ENCODE assay signal across 22 cellular contexts in genomic region chr11:1650918-1651262, GRCh38. TPM values are rescaled to one million over a fixed set of nuclear protein-coding genes. Genes with fewer than 3 reads are reported as not detected.
"Had no signal": no experiment of that assay in that cellular context is flagged by ENCODE, and none has a peak within 500 bp of the region (broad histone marks: within the 10 kb centered on the region; RNA-seq: fewer than 3 reads in every experiment).

No MANE protein-coding gene starts in this region.

- FAIRE-seq: TTC549 had no signal

- H3K27me3 ChIP-seq: Peyer's patch had no signal

- H3K36me3 ChIP-seq: breast epithelium, Peyer's patch had no signal

- H3K4me3 Mint-ChIP-seq: activated B cell treated with CpG ODN at 0.5 μM for 24 hours; activated CD4-positive, alpha-beta memory T cell treated with anti-CD3 and anti-CD28 coated beads for 36 hours; activated CD4-positive, alpha-beta T cell treated with anti-CD3 and anti-CD28 coated beads, Interleukin-2, amount 10 ng/mL, durations not matched to agents 7 days and 5 days; activated naive CD4-positive, alpha-beta T cell treated with anti-CD3 and anti-CD28 coated beads, Interleukin-2, amount 50 U/mL, for 24 hours; activated T-cell treated with anti-CD3 and anti-CD28 coated beads, Interleukin-2, amount 50 U/mL, for 4 hours; T-helper 17 cell had no signal

- H3K36me3 Mint-ChIP-seq: activated CD4-positive, alpha-beta memory T cell treated with anti-CD3 and anti-CD28 coated beads for 36 hours; activated naive CD4-positive, alpha-beta T cell treated with anti-CD3 and anti-CD28 coated beads, Interleukin-2, amount 50 U/mL, for 24 hours had no signal

- H3K27ac Mint-ChIP-seq: activated B cell treated with CpG ODN at 0.5 μM for 24 hours; activated CD4-positive, alpha-beta memory T cell treated with anti-CD3 and anti-CD28 coated beads for 36 hours; activated CD4-positive, alpha-beta T cell treated with anti-CD3 and anti-CD28 coated beads, Interleukin-2, amount 10 ng/mL, durations not matched to agents 7 days and 5 days; activated naive CD4-positive, alpha-beta T cell treated with anti-CD3 and anti-CD28 coated beads, Interleukin-2, amount 50 U/mL, for 24 hours; T-helper 17 cell had no signal

- DNase-seq: activated B cell treated with CpG ODN at 0.5 μM for 24 hours; activated CD4-positive, alpha-beta memory T cell treated with anti-CD3 and anti-CD28 coated beads for 36 hours; activated CD4-positive, alpha-beta T cell treated with anti-CD3 and anti-CD28 coated beads for 1 hour; activated CD4-positive, alpha-beta T cell treated with anti-CD3 and anti-CD28 coated beads, Interleukin-2, amount 10 ng/mL, durations not matched to agents 7 days and 5 days; activated CD8-positive, alpha-beta memory T cell treated with anti-CD3 and anti-CD28 coated beads for 24 hours; activated gamma-delta T cell treated with Interleukin-2 at 50 U/mL for 16 hours; activated T-cell treated with anti-CD3 and anti-CD28 coated beads, Interleukin-2, amount 50 U/mL, for 4 hours; caudate nucleus; NCI-H1105 treated with DMSO at 0.1 percent for 48 hours; NCI-H1436 treated with DMSO at 0.1 percent for 48 hours; NCI-H187; NCI-H2171; NCI-H446; SIG-M5; T-helper 17 cell; T1000 had no signal

- H3K9me3 Mint-ChIP-seq: activated B cell treated with CpG ODN at 0.5 μM for 24 hours; activated CD4-positive, alpha-beta memory T cell treated with anti-CD3 and anti-CD28 coated beads for 36 hours; activated CD4-positive, alpha-beta T cell treated with anti-CD3 and anti-CD28 coated beads, Interleukin-2, amount 10 ng/mL, durations not matched to agents 7 days and 5 days; activated naive CD4-positive, alpha-beta T cell treated with anti-CD3 and anti-CD28 coated beads, Interleukin-2, amount 50 U/mL, for 24 hours; activated T-cell treated with anti-CD3 and anti-CD28 coated beads, Interleukin-2, amount 50 U/mL, for 4 hours had no signal

- H3K4me3 ChIP-seq: breast epithelium, Peyer's patch had no signal

- ATAC-seq: activated T-cell treated with anti-CD3 and anti-CD28 coated beads, Interleukin-2, amount 50 U/mL, for 4 hours; T-helper 17 cell had no signal

- H3K9me3 ChIP-seq: breast epithelium, Peyer's patch had no signal

- H3K4me1 ChIP-seq: breast epithelium had no signal

- H3K4me1 Mint-ChIP-seq: activated B cell treated with CpG ODN at 0.5 μM for 24 hours; activated CD4-positive, alpha-beta T cell treated with anti-CD3 and anti-CD28 coated beads, Interleukin-2, amount 10 ng/mL, durations not matched to agents 7 days and 5 days; activated naive CD4-positive, alpha-beta T cell treated with anti-CD3 and anti-CD28 coated beads, Interleukin-2, amount 50 U/mL, for 24 hours had no signal

- H3K27ac ChIP-seq: breast epithelium, Peyer's patch had no signal

RNA-seq across cellular contexts. Expression of gene KRTAP5-5, which starts 21.3 kb away (rescaled TPM):
- total RNA-seq: activated B cell treated with CpG ODN at 0.5 μM for 24 hours; activated CD4-positive, alpha-beta memory T cell treated with anti-CD3 and anti-CD28 coated beads for 36 hours; activated CD4-positive, alpha-beta T cell treated with anti-CD3 and anti-CD28 coated beads, Interleukin-2, amount 10 ng/mL, durations not matched to agents 7 days and 5 days; activated T-cell treated with anti-CD3 and anti-CD28 coated beads, Interleukin-2, amount 50 U/mL, for 4 hours; aorta; breast epithelium; chondrocyte; Peyer's patch; T-helper 17 cell had no signal
- polyA plus RNA-seq: aorta had no signal

RNA-seq across cellular contexts. Expression of gene KRTAP5-4, which starts 29.0 kb away (rescaled TPM):
- total RNA-seq: activated B cell treated with CpG ODN at 0.5 μM for 24 hours; activated CD4-positive, alpha-beta memory T cell treated with anti-CD3 and anti-CD28 coated beads for 36 hours; activated CD4-positive, alpha-beta T cell treated with anti-CD3 and anti-CD28 coated beads, Interleukin-2, amount 10 ng/mL, durations not matched to agents 7 days and 5 days; activated T-cell treated with anti-CD3 and anti-CD28 coated beads, Interleukin-2, amount 50 U/mL, for 4 hours; aorta; breast epithelium; chondrocyte; Peyer's patch; T-helper 17 cell had no signal
- polyA plus RNA-seq: aorta had no signal

RNA-seq across cellular contexts. Expression of gene KRTAP5-3, which starts 42.6 kb away (rescaled TPM):
- total RNA-seq: activated B cell treated with CpG ODN at 0.5 μM for 24 hours; activated CD4-positive, alpha-beta memory T cell treated with anti-CD3 and anti-CD28 coated beads for 36 hours; activated CD4-positive, alpha-beta T cell treated with anti-CD3 and anti-CD28 coated beads, Interleukin-2, amount 10 ng/mL, durations not matched to agents 7 days and 5 days; activated T-cell treated with anti-CD3 and anti-CD28 coated beads, Interleukin-2, amount 50 U/mL, for 4 hours; aorta; breast epithelium; chondrocyte; Peyer's patch; T-helper 17 cell had no signal
- polyA plus RNA-seq: aorta had no signal

RNA-seq across cellular contexts. Expression of gene KRTAP5-6, which starts 46.1 kb away (rescaled TPM):
- total RNA-seq: activated B cell treated with CpG ODN at 0.5 μM for 24 hours; activated CD4-positive, alpha-beta memory T cell treated with anti-CD3 and anti-CD28 coated beads for 36 hours; activated CD4-positive, alpha-beta T cell treated with anti-CD3 and anti-CD28 coated beads, Interleukin-2, amount 10 ng/mL, durations not matched to agents 7 days and 5 days; activated T-cell treated with anti-CD3 and anti-CD28 coated beads, Interleukin-2, amount 50 U/mL, for 4 hours; aorta; breast epithelium; chondrocyte; Peyer's patch; T-helper 17 cell had no signal
- polyA plus RNA-seq: aorta had no signal

RNA-seq across cellular contexts. Expression of gene KRTAP5-2, which starts 52.8 kb away (rescaled TPM):
- total RNA-seq: activated B cell treated with CpG ODN at 0.5 μM for 24 hours; activated CD4-positive, alpha-beta memory T cell treated with anti-CD3 and anti-CD28 coated beads for 36 hours; activated CD4-positive, alpha-beta T cell treated with anti-CD3 and anti-CD28 coated beads, Interleukin-2, amount 10 ng/mL, durations not matched to agents 7 days and 5 days; activated T-cell treated with anti-CD3 and anti-CD28 coated beads, Interleukin-2, amount 50 U/mL, for 4 hours; aorta; breast epithelium; chondrocyte; Peyer's patch; T-helper 17 cell had no signal
- polyA plus RNA-seq: aorta had no signal
